ENCODE assay signal across 1 cellular context in the genomic region with DNA sequence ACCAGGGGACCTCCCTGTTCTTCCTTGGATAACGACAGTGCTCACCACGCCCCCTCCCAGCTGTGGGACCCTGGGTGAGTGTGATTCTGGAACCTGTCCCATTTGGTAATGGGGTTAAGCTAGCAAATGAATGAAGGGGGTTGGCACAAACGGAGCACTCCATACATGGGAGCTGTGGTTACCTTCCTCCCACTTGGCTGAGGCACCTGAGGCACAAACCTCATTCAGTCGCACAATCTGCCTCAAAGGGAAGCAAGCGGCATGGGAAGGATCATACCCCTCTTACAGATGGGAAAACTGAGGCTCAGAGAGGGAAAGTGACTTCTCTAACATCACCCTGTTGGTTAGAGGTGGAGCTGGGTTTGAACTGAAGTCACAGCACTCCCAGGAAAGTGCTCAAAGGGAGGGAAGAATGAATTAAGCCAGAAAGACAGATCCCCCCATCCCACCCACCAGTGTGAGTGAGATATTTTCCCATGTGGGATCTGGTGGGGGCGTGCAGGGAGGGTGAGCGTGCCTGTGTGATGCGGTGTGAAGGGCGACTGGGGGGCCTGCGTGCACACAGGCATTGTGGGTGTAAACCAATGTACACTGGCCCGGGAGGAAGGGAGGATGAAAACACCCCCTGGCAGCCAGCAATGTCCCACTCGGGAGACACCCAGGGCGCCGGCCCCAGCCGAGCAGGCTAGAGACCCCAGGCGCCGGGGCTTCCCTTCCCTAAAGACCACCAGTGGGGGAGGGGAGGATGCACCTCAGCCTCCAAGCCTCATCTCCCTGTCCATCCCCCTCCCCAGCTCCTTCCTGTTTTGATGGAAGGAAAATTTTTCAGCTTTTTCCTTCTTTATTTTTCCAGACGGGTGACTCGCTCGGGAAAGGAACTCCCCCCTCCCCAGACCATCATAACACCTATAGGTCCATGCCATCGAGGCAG.
TF ChIP-seq lines count a peak whose summit lies in the region.

No MANE protein-coding gene starts in this region.

TF ChIP-seq in SK-N-SH, 30 proteins besides CTCF, POLR2A, EP300 and RAD21:
- no peak; the same call in 1 of the 2 replicates for TF ChIP-seq RXRA (IDR thresholded peaks at IDR 0.05; ENCODE audit: borderline replicate concordance, low read depth)
- TF ChIP-seq CHD2 (IDR thresholded peaks at IDR 0.05; ENCODE audit: low read length, partially characterized antibody) = no peak
- TF ChIP-seq NRF1 (IDR thresholded peaks at IDR 0.05; ENCODE audit: low read depth, low read length) = no peak
- TF ChIP-seq, protein P1, sequence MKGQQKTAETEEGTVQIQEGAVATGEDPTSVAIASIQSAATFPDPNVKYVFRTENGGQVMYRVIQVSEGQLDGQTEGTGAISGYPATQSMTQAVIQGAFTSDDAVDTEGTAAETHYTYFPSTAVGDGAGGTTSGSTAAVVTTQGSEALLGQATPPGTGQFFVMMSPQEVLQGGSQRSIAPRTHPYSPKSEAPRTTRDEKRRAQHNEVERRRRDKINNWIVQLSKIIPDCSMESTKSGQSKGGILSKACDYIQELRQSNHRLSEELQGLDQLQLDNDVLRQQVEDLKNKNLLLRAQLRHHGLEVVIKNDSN (IDR thresholded peaks at IDR 0.05; ENCODE audit: borderline replicate concordance, low read depth) = no peak
- no peak for TF ChIP-seq TEAD4 (IDR thresholded peaks at IDR 0.05; ENCODE audit: borderline replicate concordance, insufficient read depth)
- no peak for TF ChIP-seq FOXM1 (IDR thresholded peaks at IDR 0.05; ENCODE audit: low read depth)
- TF ChIP-seq EZH2phosphoT487 (IDR thresholded peaks at IDR 0.05; ENCODE audit: borderline replicate concordance, low read depth) = no peak
- TF ChIP-seq FOSL2 (IDR thresholded peaks at IDR 0.05; ENCODE audit: borderline replicate concordance, low read depth) = no peak
- no peak for TF ChIP-seq TAF1 (IDR thresholded peaks at IDR 0.05; ENCODE audit: borderline replicate concordance, low read depth, low read length)
- no peak for TF ChIP-seq YY1 (IDR thresholded peaks at IDR 0.05; ENCODE audit: low read depth)
- TF ChIP-seq RCOR1 (IDR thresholded peaks at IDR 0.05; ENCODE audit: low read length) = no peak
- TF ChIP-seq NFIC (IDR thresholded peaks at IDR 0.05; ENCODE audit: borderline replicate concordance) = no peak
- TF ChIP-seq GATA2 (CRISPR knock-in tag; IDR thresholded peaks at IDR 0.05) = no peak
- TF ChIP-seq, protein P2, sequence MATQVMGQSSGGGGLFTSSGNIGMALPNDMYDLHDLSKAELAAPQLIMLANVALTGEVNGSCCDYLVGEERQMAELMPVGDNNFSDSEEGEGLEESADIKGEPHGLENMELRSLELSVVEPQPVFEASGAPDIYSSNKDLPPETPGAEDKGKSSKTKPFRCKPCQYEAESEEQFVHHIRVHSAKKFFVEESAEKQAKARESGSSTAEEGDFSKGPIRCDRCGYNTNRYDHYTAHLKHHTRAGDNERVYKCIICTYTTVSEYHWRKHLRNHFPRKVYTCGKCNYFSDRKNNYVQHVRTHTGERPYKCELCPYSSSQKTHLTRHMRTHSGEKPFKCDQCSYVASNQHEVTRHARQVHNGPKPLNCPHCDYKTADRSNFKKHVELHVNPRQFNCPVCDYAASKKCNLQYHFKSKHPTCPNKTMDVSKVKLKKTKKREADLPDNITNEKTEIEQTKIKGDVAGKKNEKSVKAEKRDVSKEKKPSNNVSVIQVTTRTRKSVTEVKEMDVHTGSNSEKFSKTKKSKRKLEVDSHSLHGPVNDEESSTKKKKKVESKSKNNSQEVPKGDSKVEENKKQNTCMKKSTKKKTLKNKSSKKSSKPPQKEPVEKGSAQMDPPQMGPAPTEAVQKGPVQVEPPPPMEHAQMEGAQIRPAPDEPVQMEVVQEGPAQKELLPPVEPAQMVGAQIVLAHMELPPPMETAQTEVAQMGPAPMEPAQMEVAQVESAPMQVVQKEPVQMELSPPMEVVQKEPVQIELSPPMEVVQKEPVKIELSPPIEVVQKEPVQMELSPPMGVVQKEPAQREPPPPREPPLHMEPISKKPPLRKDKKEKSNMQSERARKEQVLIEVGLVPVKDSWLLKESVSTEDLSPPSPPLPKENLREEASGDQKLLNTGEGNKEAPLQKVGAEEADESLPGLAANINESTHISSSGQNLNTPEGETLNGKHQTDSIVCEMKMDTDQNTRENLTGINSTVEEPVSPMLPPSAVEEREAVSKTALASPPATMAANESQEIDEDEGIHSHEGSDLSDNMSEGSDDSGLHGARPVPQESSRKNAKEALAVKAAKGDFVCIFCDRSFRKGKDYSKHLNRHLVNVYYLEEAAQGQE (IDR thresholded peaks at IDR 0.05; ENCODE audit: low read depth, low read length) = no peak
- TF ChIP-seq, protein P3, sequence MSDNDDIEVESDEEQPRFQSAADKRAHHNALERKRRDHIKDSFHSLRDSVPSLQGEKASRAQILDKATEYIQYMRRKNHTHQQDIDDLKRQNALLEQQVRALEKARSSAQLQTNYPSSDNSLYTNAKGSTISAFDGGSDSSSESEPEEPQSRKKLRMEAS (IDR thresholded peaks at IDR 0.05; ENCODE audit: low read depth) = no peak
- no peak for TF ChIP-seq GABPA (IDR thresholded peaks at IDR 0.05; ENCODE audit: low read depth)
- no peak for TF ChIP-seq FOXJ3 (CRISPR knock-in tag; IDR thresholded peaks at IDR 0.05)
TF ChIP-seq in SK-N-SH: peak in this region for 0.
